ENCODE assay signal across 1 cellular context in genomic region chr1:155241069-155241679, GRCh38.
TF ChIP-seq lines count a peak whose summit lies in the region.

No MANE protein-coding gene starts in this region.

TF ChIP-seq in K562, 482 proteins besides CTCF, POLR2A, EP300 and RAD21 (continues in another document):
- TF ChIP-seq CGGBP1 (CRISPR knock-in tag; IDR thresholded peaks at IDR 0.05) (no peak), SP2 (IDR thresholded peaks at IDR 0.05; ENCODE audit: extremely low read depth, low read depth, low read length, poor library complexity, severe bottlenecking) (no peak), SREBF2 (CRISPR knock-in tag; IDR thresholded peaks at IDR 0.05) (no peak), GABPB1 (CRISPR knock-in tag; IDR thresholded peaks at IDR 0.05) (0 out of 2 replicates have a peak, but pooled peaks have one; percentile 21), TFAM (CRISPR knock-in tag; conservative IDR thresholded peaks at IDR 0.05) (no peak), MYNN (IDR thresholded peaks at IDR 0.05) (no peak), MYNN (CRISPR knock-in tag; IDR thresholded peaks at IDR 0.05) (no peak), NCOA1 (IDR thresholded peaks at IDR 0.05; ENCODE audit: low read depth) (no peak), ILF3 (IDR thresholded peaks at IDR 0.05; ENCODE audit: borderline replicate concordance) (no peak), POLR2AphosphoS2 (IDR thresholded peaks at IDR 0.05; ENCODE audit: low read length) (no peak), TARDBP (IDR thresholded peaks at IDR 0.05) (no peak), LCOR (CRISPR knock-in tag; IDR thresholded peaks at IDR 0.05) (no peak), ETS1 (conservative IDR thresholded peaks at IDR 0.05; ENCODE audit: control insufficient read depth, low read depth, low read length) (peak; percentile 96), GATAD2A (IDR thresholded peaks at IDR 0.05) (no peak), TCF3 (CRISPR knock-in tag; IDR thresholded peaks at IDR 0.05) (no peak), NEUROD1 (IDR thresholded peaks at IDR 0.05; ENCODE audit: borderline replicate concordance, low read depth, low read length, partially characterized antibody) (no peak), CXXC5 (CRISPR knock-in tag; IDR thresholded peaks at IDR 0.05) (no peak), ATF7 (IDR thresholded peaks at IDR 0.05) (peak; percentile 70), NFE2L1 (tag; IDR thresholded peaks at IDR 0.05; ENCODE audit: borderline replicate concordance, low read depth) (no peak), CC2D1A (IDR thresholded peaks at IDR 0.05) (no peak), ARID3A (IDR thresholded peaks at IDR 0.05; ENCODE audit: borderline replicate concordance, low read depth, low read length) (no peak), DIDO1 (tag; IDR thresholded peaks at IDR 0.05; ENCODE audit: low read depth) (peak; percentile 91), SNRNP70 (optimal IDR thresholded peaks at IDR 0.05; ENCODE audit: low read depth, low read length) (no peak), C11orf30 (IDR thresholded peaks at IDR 0.05; ENCODE audit: low read depth) (peak; percentile 92), PML (IDR thresholded peaks at IDR 0.05; ENCODE audit: low read length) (no peak), STAG1 (CRISPR knock-in tag; IDR thresholded peaks at IDR 0.05; ENCODE audit: borderline replicate concordance) (no peak), SOX6 (IDR thresholded peaks at IDR 0.05) (no peak), BDP1 (IDR thresholded peaks at IDR 0.05; ENCODE audit: insufficient read depth, insufficient read length) (no peak), TEAD4 (IDR thresholded peaks at IDR 0.05; ENCODE audit: low read length) (0 out of 2 replicates have a peak, but pooled peaks have one; percentile 8), TEAD4 (CRISPR knock-in tag; IDR thresholded peaks at IDR 0.05; ENCODE audit: borderline replicate concordance) (no peak), ZBTB33 (CRISPR knock-in tag; IDR thresholded peaks at IDR 0.05) (no peak), NR2C1 (IDR thresholded peaks at IDR 0.05) (peak; percentile 60; the same call in 1 of the 2 replicates), NR2C1 (tag; IDR thresholded peaks at IDR 0.05) (peak; percentile 69), EP400 (IDR thresholded peaks at IDR 0.05) (peak; percentile 43; the same call in 1 of the 2 replicates), ETV6 (IDR thresholded peaks at IDR 0.05; ENCODE audit: borderline replicate concordance in 1 of 2, low read depth in 2 of 2, low read length in 1 of 2) (no peak), ETV6 (CRISPR knock-in tag; IDR thresholded peaks at IDR 0.05; ENCODE audit: borderline replicate concordance) (no peak), ESRRB (CRISPR knock-in tag; IDR thresholded peaks at IDR 0.05; ENCODE audit: borderline replicate concordance) (no peak), ZFP91 (CRISPR knock-in tag; IDR thresholded peaks at IDR 0.05) (no peak), BRF1 (IDR thresholded peaks at IDR 0.05; ENCODE audit: borderline replicate concordance, extremely low read depth, insufficient read length) (no peak), POLR2B (IDR thresholded peaks at IDR 0.05; ENCODE audit: low read depth, partially characterized antibody) (no peak), LARP7 (IDR thresholded peaks at IDR 0.05) (no peak), BRD4 (IDR thresholded peaks at IDR 0.05) (no peak), ZNF75A (CRISPR knock-in tag; IDR thresholded peaks at IDR 0.05) (no peak), FOXJ3 (CRISPR knock-in tag; IDR thresholded peaks at IDR 0.05) (no peak), CHD4 (IDR thresholded peaks at IDR 0.05; ENCODE audit: insufficient read depth, insufficient replicate concordance, low read depth, low read length, poor library complexity, severe bottlenecking) (no peak), EHMT2 (IDR thresholded peaks at IDR 0.05) (no peak), ZNF644 (tag; IDR thresholded peaks at IDR 0.05; ENCODE audit: low read depth) (no peak), ZNF12 (CRISPR knock-in tag; IDR thresholded peaks at IDR 0.05) (no peak), ADNP (tag; IDR thresholded peaks at IDR 0.05) (no peak), CBFA2T3 (IDR thresholded peaks at IDR 0.05) (no peak)
- TF ChIP-seq, protein P1, sequence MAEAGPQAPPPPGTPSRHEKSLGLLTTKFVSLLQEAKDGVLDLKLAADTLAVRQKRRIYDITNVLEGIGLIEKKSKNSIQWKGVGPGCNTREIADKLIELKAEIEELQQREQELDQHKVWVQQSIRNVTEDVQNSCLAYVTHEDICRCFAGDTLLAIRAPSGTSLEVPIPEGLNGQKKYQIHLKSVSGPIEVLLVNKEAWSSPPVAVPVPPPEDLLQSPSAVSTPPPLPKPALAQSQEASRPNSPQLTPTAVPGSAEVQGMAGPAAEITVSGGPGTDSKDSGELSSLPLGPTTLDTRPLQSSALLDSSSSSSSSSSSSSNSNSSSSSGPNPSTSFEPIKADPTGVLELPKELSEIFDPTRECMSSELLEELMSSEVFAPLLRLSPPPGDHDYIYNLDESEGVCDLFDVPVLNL (CRISPR knock-in tag; IDR thresholded peaks at IDR 0.05; ENCODE audit: low read depth), result no peak
- TF ChIP-seq, protein P2, sequence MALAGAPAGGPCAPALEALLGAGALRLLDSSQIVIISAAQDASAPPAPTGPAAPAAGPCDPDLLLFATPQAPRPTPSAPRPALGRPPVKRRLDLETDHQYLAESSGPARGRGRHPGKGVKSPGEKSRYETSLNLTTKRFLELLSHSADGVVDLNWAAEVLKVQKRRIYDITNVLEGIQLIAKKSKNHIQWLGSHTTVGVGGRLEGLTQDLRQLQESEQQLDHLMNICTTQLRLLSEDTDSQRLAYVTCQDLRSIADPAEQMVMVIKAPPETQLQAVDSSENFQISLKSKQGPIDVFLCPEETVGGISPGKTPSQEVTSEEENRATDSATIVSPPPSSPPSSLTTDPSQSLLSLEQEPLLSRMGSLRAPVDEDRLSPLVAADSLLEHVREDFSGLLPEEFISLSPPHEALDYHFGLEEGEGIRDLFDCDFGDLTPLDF (CRISPR knock-in tag; IDR thresholded peaks at IDR 0.05), result no peak
- TF ChIP-seq, protein P3, sequence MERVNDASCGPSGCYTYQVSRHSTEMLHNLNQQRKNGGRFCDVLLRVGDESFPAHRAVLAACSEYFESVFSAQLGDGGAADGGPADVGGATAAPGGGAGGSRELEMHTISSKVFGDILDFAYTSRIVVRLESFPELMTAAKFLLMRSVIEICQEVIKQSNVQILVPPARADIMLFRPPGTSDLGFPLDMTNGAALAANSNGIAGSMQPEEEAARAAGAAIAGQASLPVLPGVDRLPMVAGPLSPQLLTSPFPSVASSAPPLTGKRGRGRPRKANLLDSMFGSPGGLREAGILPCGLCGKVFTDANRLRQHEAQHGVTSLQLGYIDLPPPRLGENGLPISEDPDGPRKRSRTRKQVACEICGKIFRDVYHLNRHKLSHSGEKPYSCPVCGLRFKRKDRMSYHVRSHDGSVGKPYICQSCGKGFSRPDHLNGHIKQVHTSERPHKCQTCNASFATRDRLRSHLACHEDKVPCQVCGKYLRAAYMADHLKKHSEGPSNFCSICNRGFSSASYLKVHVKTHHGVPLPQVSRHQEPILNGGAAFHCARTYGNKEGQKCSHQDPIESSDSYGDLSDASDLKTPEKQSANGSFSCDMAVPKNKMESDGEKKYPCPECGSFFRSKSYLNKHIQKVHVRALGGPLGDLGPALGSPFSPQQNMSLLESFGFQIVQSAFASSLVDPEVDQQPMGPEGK (CRISPR knock-in tag; IDR thresholded peaks at IDR 0.05; ENCODE audit: borderline replicate concordance), result no peak
- TF ChIP-seq, protein P4, sequence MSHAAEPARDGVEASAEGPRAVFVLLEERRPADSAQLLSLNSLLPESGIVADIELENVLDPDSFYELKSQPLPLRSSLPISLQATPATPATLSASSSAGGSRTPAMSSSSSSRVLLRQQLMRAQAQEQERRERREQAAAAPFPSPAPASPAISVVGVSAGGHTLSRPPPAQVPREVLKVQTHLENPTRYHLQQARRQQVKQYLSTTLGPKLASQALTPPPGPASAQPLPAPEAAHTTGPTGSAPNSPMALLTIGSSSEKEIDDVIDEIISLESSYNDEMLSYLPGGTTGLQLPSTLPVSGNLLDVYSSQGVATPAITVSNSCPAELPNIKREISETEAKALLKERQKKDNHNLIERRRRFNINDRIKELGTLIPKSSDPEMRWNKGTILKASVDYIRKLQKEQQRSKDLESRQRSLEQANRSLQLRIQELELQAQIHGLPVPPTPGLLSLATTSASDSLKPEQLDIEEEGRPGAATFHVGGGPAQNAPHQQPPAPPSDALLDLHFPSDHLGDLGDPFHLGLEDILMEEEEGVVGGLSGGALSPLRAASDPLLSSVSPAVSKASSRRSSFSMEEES (CRISPR knock-in tag; IDR thresholded peaks at IDR 0.05), result peak; percentile 99
- TF ChIP-seq, protein P5, sequence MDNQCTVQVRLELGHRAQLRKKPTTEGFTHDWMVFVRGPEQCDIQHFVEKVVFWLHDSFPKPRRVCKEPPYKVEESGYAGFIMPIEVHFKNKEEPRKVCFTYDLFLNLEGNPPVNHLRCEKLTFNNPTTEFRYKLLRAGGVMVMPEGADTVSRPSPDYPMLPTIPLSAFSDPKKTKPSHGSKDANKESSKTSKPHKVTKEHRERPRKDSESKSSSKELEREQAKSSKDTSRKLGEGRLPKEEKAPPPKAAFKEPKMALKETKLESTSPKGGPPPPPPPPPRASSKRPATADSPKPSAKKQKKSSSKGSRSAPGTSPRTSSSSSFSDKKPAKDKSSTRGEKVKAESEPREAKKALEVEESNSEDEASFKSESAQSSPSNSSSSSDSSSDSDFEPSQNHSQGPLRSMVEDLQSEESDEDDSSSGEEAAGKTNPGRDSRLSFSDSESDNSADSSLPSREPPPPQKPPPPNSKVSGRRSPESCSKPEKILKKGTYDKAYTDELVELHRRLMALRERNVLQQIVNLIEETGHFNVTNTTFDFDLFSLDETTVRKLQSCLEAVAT (IDR thresholded peaks at IDR 0.05), result no peak
- TF ChIP-seq, protein P6, sequence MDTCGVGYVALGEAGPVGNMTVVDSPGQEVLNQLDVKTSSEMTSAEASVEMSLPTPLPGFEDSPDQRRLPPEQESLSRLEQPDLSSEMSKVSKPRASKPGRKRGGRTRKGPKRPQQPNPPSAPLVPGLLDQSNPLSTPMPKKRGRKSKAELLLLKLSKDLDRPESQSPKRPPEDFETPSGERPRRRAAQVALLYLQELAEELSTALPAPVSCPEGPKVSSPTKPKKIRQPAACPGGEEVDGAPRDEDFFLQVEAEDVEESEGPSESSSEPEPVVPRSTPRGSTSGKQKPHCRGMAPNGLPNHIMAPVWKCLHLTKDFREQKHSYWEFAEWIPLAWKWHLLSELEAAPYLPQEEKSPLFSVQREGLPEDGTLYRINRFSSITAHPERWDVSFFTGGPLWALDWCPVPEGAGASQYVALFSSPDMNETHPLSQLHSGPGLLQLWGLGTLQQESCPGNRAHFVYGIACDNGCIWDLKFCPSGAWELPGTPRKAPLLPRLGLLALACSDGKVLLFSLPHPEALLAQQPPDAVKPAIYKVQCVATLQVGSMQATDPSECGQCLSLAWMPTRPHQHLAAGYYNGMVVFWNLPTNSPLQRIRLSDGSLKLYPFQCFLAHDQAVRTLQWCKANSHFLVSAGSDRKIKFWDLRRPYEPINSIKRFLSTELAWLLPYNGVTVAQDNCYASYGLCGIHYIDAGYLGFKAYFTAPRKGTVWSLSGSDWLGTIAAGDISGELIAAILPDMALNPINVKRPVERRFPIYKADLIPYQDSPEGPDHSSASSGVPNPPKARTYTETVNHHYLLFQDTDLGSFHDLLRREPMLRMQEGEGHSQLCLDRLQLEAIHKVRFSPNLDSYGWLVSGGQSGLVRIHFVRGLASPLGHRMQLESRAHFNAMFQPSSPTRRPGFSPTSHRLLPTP (IDR thresholded peaks at IDR 0.05; ENCODE audit: borderline replicate concordance, extremely low read depth, insufficient read length), result no peak
